In the genomic region with DNA sequence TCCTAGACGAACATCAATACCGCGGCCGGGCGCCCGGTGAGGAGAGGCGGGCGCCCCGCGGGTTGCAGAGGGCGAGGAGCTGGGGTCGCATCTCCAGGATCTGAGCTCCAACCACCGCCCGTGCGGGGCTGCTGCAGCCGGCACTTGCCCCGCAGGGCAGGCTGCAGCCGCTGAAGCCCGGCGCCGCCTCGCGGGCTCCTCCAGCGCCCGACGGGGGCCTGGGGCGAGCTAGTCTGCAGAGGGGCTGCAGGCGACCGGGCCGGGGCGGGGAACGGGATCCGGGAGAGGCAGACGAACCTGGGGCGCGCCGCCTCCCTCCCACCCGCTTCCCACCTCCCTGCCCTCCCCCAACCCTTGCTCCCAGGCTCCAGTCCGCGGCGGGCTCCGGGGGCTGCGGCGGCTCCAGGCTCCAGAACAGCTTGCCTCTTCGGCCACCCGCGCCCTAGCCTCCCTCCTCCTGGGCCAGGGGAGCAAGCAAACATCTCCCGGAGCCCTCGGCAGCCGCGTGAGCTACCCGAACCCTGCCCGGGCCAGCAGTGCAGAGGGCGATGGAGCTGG, we compare ENCODE assay signal across 8 cellular contexts. TPM values are rescaled to one million over a fixed set of nuclear protein-coding genes. Genes with fewer than 3 reads are reported as not detected.
A peak's percentile ranks its signal among the peaks of the same experiment; 100 is the strongest.
DNase-seq lines count a peak whose midpoint lies in the region; ATAC-seq and TF ChIP-seq lines count a peak whose summit lies in the region.

No MANE protein-coding gene starts in this region.

- H3K4me1 ChIP-seq in Panc1 (ENCODE audit: control insufficient read depth, insufficient read depth, low read length) (peaks cover 19% of the 10 kb centered on the region), foreskin keratinocyte (peaks cover under 1% of the 10 kb centered on the region), ovary (ENCODE audit: insufficient read depth) (peaks cover 9% of the 10 kb centered on the region)

- no peak for TF ChIP-seq EP300 in ovary (IDR thresholded peaks at IDR 0.05)

- H3K9me3 ChIP-seq in Panc1 (ENCODE audit: control insufficient read depth, insufficient read depth, low read depth, low read length) (no peaks in the 10 kb centered on the region), ovary (no peaks in the 10 kb centered on the region)

- intact Hi-C loops in Panc1 (cut with micrococcal nuclease; ENCODE audit: unreplicated experiment) (no loop called here), ovary (cut with DNase I) (loop anchor here in 2 of 4 donors (5.0 to 10.0 kb wide), 3 partner anchors 195 to 268 kb away; no protein-coding TSS in a partner anchor)

- no peak for TF ChIP-seq POLR2A in ovary (IDR thresholded peaks at IDR 0.05)

- CTCF ChIA-PET in GM10248 (lab: Yijun Ruan, JAX): interaction anchor here (1.0 to 1.7 kb wide), 5 partner anchors 24 to 716 kb away, joined by 3 to 6 read pairs (median 3); no protein-coding TSS in a partner anchor
- CTCF ChIA-PET in Panc1 (lab: Charles Lee): interaction anchor here (0.6 kb wide), 1 partner anchor 36 kb away, joined by 4 read pairs; no protein-coding TSS in a partner anchor

- in situ Hi-C loops in Panc1 (cut with HindIII; ENCODE audit: low pct_unique_long_range_greater_than_20kb, low sequenced_read_pairs): no loop called here

- H3K27me3 ChIP-seq in Panc1 (ENCODE audit: control insufficient read depth, insufficient read depth, low read length) (peaks cover 67% of the 10 kb centered on the region), foreskin keratinocyte (no peaks in the 10 kb centered on the region), ovary (no peaks in the 10 kb centered on the region)

- TF ChIP-seq CTCF in GM10248 (IDR thresholded peaks at IDR 0.05; ENCODE audit: control extremely low read depth, extremely low read depth, low read depth, missing control alignments): no peak
- TF ChIP-seq CTCF in Panc1 (IDR thresholded peaks at IDR 0.05): peak; percentile 19; the same call in 1 of the 2 replicates
- peak; percentile 20 for TF ChIP-seq CTCF in foreskin keratinocyte (conservative IDR thresholded peaks at IDR 0.05)
- TF ChIP-seq CTCF in ovary (IDR thresholded peaks at IDR 0.05): no peak

- H3K36me3 ChIP-seq in Panc1 (ENCODE audit: control insufficient read depth, insufficient read depth, low read length) (no peaks in the 10 kb centered on the region), ovary (no peaks in the 10 kb centered on the region)

- H3K27ac ChIP-seq in Panc1 (ENCODE audit: low read length) (no peak overlapping the region), foreskin keratinocyte (peak overlapping the region; percentile 96), ovary (peak overlapping the region; percentile 70 to 84)

- peak; percentile 20 for DNase-seq in GM10248 (ENCODE audit: extremely low spot score)
- DNase-seq in Panc1 (ENCODE audit: low read depth, low spot score): no peak
- DNase-seq in foreskin keratinocyte: no peak
- DNase-seq in ovary: peak; percentile 57 to 74 (median 64)
- no peak for DNase-seq in NCI-H1417 treated with DMSO at 0.1 percent for 48 hours (lab: John Stamatoyannopoulos, UW)
- DNase-seq in activated CD4-positive, CD25-positive, alpha-beta regulatory T cell treated with anti-CD3 and anti-CD28 coated beads, Interleukin-2, amount 50 U/mL, for 72 hours: no peak
- no peak for DNase-seq in activated T-cell treated with anti-CD3 and anti-CD28 coated beads for 4 hours

- peak overlapping the region; percentile 42 to 43 for H3K4me3 ChIP-seq in Panc1 (ENCODE audit: low read depth in 2 of 2, low read length in 2 of 2)
- H3K4me3 ChIP-seq in ovary: peak overlapping the region; percentile 63

- ATAC-seq in Panc1: peak; percentile 48
- ATAC-seq in foreskin keratinocyte: peak; percentile 1
- ATAC-seq in GM21528 (IDR thresholded peaks at IDR 0.05; ENCODE audit: low FRiP score, unreplicated experiment): no peak

- 0 to 1% (median 1%) methylated on average over 29 to 54 of the region's 54 CpGs for WGBS in ovary, 3 donors

- POLR2A ChIA-PET in GM10248 (lab: Yijun Ruan, JAX): no interaction called here
- POLR2A ChIA-PET in Panc1 (lab: Charles Lee): interaction anchor here (0.6 kb wide), 1 partner anchor 225 kb away, joined by 4 read pairs; no protein-coding TSS in a partner anchor

- BruUV-seq in Panc1 (replicated peaks; lab: Mats Ljungman, UMichigan): no TSS peak

RNA-seq across cellular contexts. Expression of a gene that starts 0.9 kb away (rescaled TPM):
- 0.39 TPM for total RNA-seq in Panc1 (2021; ENCODE audit: unreplicated experiment)
- 0.31 TPM for polyA plus RNA-seq in Panc1 (2012; ENCODE audit: insufficient read length)
- 16.8 and 25.1 TPM in 2 replicates for total RNA-seq in foreskin keratinocyte
- polyA plus RNA-seq in foreskin keratinocyte: 1.3 and 1.7 TPM in 2 replicates
- 100 to 1,000 TPM in 5 of 7 donors, 10 to 100 TPM in 2; 61.2 to 206 (median 117) TPM for total RNA-seq in ovary
- polyA plus RNA-seq in ovary: 10 to 100 TPM; 11.0 to 19.3 TPM

Comparison
In these comparisons a context has a peak if more than half of its experiments do, and no peak if none do; other contexts are left out.
1. DNase-seq: peak in GM10248 (single experiment) and ovary (5 of 5); none in Panc1 (single experiment), foreskin keratinocyte (0 of 2), NCI-H1417 treated with DMSO at 0.1 percent for 48 hours (single experiment), activated CD4-positive, CD25-positive, alpha-beta regulatory T cell treated with anti-CD3 and anti-CD28 coated beads, Interleukin-2, amount 50 U/mL, for 72 hours (single experiment) and activated T-cell treated with anti-CD3 and anti-CD28 coated beads for 4 hours (single experiment).
2. CTCF ChIP-seq: peak in Panc1 (single experiment) and foreskin keratinocyte (single experiment); none in GM10248 (single experiment) and ovary (0 of 3).
3. RNA of a gene that starts 0.9 kb away (total RNA-seq): 61.2 to 206 TPM in ovary and 16.8 to 25.1 TPM in foreskin keratinocyte; 0.39 TPM in Panc1 (single experiment); every median in the first group is over 10 times any median in the second.